In genomic region chr17:53219821-53220220, GRCh38 we compare ENCODE assay signal across 11 cellular contexts.
"Had no signal": no experiment of that assay in that cellular context is flagged by ENCODE, and none has a peak within 500 bp of the region (broad histone marks: within the 10 kb centered on the region; RNA-seq: fewer than 3 reads in every experiment).

No MANE protein-coding gene starts in this region.

- FAIRE-seq: H1, H54 had no signal

- H3K9ac ChIP-seq: GM23248 had no signal

- ATAC-seq: GM23338, HCT116 had no signal

- H3K4me3 ChIP-seq: GM23248, GM23338, HAP-1 had no signal

- DNase-seq: GM23248, GOT3, H7, H9, HCEC 1CT, HFFc6 had no signal

- H2AFZ ChIP-seq: GM23248, GM23338 had no signal

- H3K4me2 ChIP-seq: GM23338 had no signal

- H3K9me3 ChIP-seq: HAP-1 had no signal

- H3K27ac ChIP-seq: GM23248 had no signal

- H3K4me1 ChIP-seq: HAP-1 had no signal

- H3K36me3 ChIP-seq: HAP-1 had no signal
